Comparison of ENCODE assay signal across 27 cellular contexts in genomic region chr10:63366933-63367332, GRCh38.
"Had no signal": no experiment of that assay in that cellular context is flagged by ENCODE, and none has a peak within 500 bp of the region (broad histone marks: within the 10 kb centered on the region; RNA-seq: fewer than 3 reads in every experiment).

No MANE protein-coding gene starts in this region.

- H3K4me2 ChIP-seq: hepatocyte, neural progenitor cell had no signal

- ATAC-seq: left ventricle myocardium superior; lower lobe of right lung; naive thymus-derived CD8-positive, alpha-beta T cell; sciatic nerve; stimulated activated naive B cell treated with anti-CD40 and anti-IgM and Interleukin-4, amounts not matched to agents 10 μg/mL and 1 μg/mL and 100 μg/mL, for 72 hours; stimulated activated naive CD8-positive, alpha-beta T cell treated with anti-CD3 and anti-CD28 coated beads, Interleukin-15, Interleukin-2, amounts not matched to agents 100 U/mL and 50 U/mL, for 24 hours had no signal

- H3K4me3 Mint-ChIP-seq: naive thymus-derived CD8-positive, alpha-beta T cell; nephron; neural progenitor cell; stimulated activated naive B cell treated with anti-CD40 and anti-IgM and Interleukin-4, amounts not matched to agents 10 μg/mL and 1 μg/mL and 100 μg/mL, for 72 hours had no signal

- H3K27me3 Mint-ChIP-seq: naive thymus-derived CD8-positive, alpha-beta T cell; stimulated activated naive B cell treated with anti-CD40 and anti-IgM and Interleukin-4, amounts not matched to agents 10 μg/mL and 1 μg/mL and 100 μg/mL, for 72 hours had no signal

- H3K4me3 ChIP-seq: hepatocyte, lower lobe of right lung, neural progenitor cell, right atrium auricular region, skin epidermis, stomach, testis, thyroid gland, transverse colon, upper lobe of left lung, vagina had no signal

- H2AFZ ChIP-seq: hepatocyte, neural progenitor cell, parathyroid adenoma had no signal

- H3K27ac ChIP-seq: hepatocyte, lower lobe of right lung, neural progenitor cell, neutrophil, parathyroid adenoma, right atrium auricular region, skin epidermis, stomach, testis, thyroid gland, transverse colon, upper lobe of left lung, vagina had no signal

- H3K36me3 ChIP-seq: lower lobe of right lung, neural progenitor cell, neutrophil, right atrium auricular region, stomach, thyroid gland, transverse colon, upper lobe of left lung, vagina had no signal

- H3K9me3 Mint-ChIP-seq: naive thymus-derived CD8-positive, alpha-beta T cell; nephron; neural progenitor cell; stimulated activated naive B cell treated with anti-CD40 and anti-IgM and Interleukin-4, amounts not matched to agents 10 μg/mL and 1 μg/mL and 100 μg/mL, for 72 hours had no signal

- H3K4me1 Mint-ChIP-seq: nephron had no signal

- H3K4me1 ChIP-seq: lower lobe of right lung, neural progenitor cell, parathyroid adenoma, testis, thyroid gland, transverse colon, upper lobe of left lung, vagina had no signal

- DNase-seq: islet precursor cell; left ventricle myocardium superior; lower lobe of right lung; mammary epithelial cell; mesenchymal stem cell; naive thymus-derived CD8-positive, alpha-beta T cell; occipital lobe; stimulated activated CD4-positive, alpha-beta T cell treated with anti-CD3 and anti-CD28 coated beads, Interleukin-12 subunit alpha, Interleukin-12 subunit beta, amount 100 ng/mL, for 4 hours; stimulated activated CD4-positive, alpha-beta T cell treated with anti-CD3 and anti-CD28 coated beads, Interleukin-15, amount 100 ng/mL, for 24 hours; stimulated activated CD4-positive, alpha-beta T cell treated with anti-CD3 and anti-CD28 coated beads, Interleukin-2, amount 100 ng/mL, for 24 hours; stimulated activated CD4-positive, alpha-beta T cell treated with anti-CD3 and anti-CD28 coated beads, Interleukin-4, amount 100 ng/mL, for 1 hour; stimulated activated naive B cell treated with anti-CD40 and anti-IgM and Interleukin-4, amounts not matched to agents 10 μg/mL and 1 μg/mL and 100 μg/mL, for 72 hours; stimulated activated naive CD8-positive, alpha-beta T cell treated with anti-CD3 and anti-CD28 coated beads, Interleukin-15, Interleukin-2, amounts not matched to agents 100 U/mL and 50 U/mL, for 24 hours; stomach; testis; thyroid gland; transverse colon; upper lobe of left lung had no signal

- H3K27me3 ChIP-seq: hepatocyte, neural progenitor cell, neutrophil, right atrium auricular region, stomach, testis, thyroid gland, transverse colon, upper lobe of left lung, vagina had no signal

- H3K27ac Mint-ChIP-seq: nephron; neural progenitor cell; stimulated activated naive B cell treated with anti-CD40 and anti-IgM and Interleukin-4, amounts not matched to agents 10 μg/mL and 1 μg/mL and 100 μg/mL, for 72 hours had no signal
